ENCODE assay signal across 11 cellular contexts in genomic region chr6:156767603-156768467, GRCh38. TPM values are rescaled to one million over a fixed set of nuclear protein-coding genes. Genes with fewer than 3 reads are reported as not detected.
A peak's percentile ranks its signal among the peaks of the same experiment; 100 is the strongest.
DNase-seq lines count a peak whose midpoint lies in the region; ATAC-seq and TF ChIP-seq lines count a peak whose summit lies in the region.
"Had no signal": no experiment of that assay in that cellular context is flagged by ENCODE, and none has a peak within 500 bp of the region (broad histone marks: within the 10 kb centered on the region; RNA-seq: fewer than 3 reads in every experiment).

No MANE protein-coding gene starts in this region.

- no peaks in the 10 kb centered on the region for H3K27me3 ChIP-seq in DOHH2 (ENCODE audit: control insufficient read depth, low read length)
- H3K27me3 ChIP-seq in SU-DHL-6 (ENCODE audit: low read length), result no peaks in the 10 kb centered on the region
- H3K27me3 ChIP-seq in CD8-positive, alpha-beta memory T cell (ENCODE audit: insufficient read depth, low read length, poor library complexity, severe bottlenecking), result no peaks in the 10 kb centered on the region
- H3K27me3 ChIP-seq: MG63, neutrophil had no signal

- H3K4me3 ChIP-seq in DOHH2 (ENCODE audit: low read length) (peak overlapping the region; percentile 16), SU-DHL-6 (ENCODE audit: insufficient read depth, low read length, poor library complexity, severe bottlenecking) (no peak overlapping the region)
- H3K4me3 ChIP-seq in CD8-positive, alpha-beta memory T cell (ENCODE audit: low read length), result no peak overlapping the region
- H3K4me3 ChIP-seq: MG63 had no signal

- POLR2A ChIA-PET in CD8-positive, alpha-beta memory T cell (lab: Charles Lee), result no interaction called here

- H3K36me3 Mint-ChIP-seq in CD8-positive, alpha-beta memory T cell, result no peaks in the 10 kb centered on the region

- no peaks in the 10 kb centered on the region for H3K4me1 Mint-ChIP-seq in CD8-positive, alpha-beta memory T cell

- no peak overlapping the region for H3K4me3 Mint-ChIP-seq in CD8-positive, alpha-beta memory T cell

- ATAC-seq in GM19328 (IDR thresholded peaks at IDR 0.05; ENCODE audit: unreplicated experiment) (peak; percentile 86), HG03039 (IDR thresholded peaks at IDR 0.05; ENCODE audit: unreplicated experiment) (peak; percentile 81)

- no peaks in the 10 kb centered on the region for H3K9me3 Mint-ChIP-seq in CD8-positive, alpha-beta memory T cell

- H3K9me2 ChIP-seq in DOHH2 (replicated peaks; ENCODE audit: control insufficient read depth, low read length) (no peaks in the 10 kb centered on the region), SU-DHL-6 (replicated peaks; ENCODE audit: insufficient read depth, low read length) (no peaks in the 10 kb centered on the region)

- no peak for DNase-seq in CD8-positive, alpha-beta memory T cell
- no peak for DNase-seq in activated CD4-positive, alpha-beta T cell treated with anti-CD3 and anti-CD28 coated beads, Interleukin-2, amount 50 U/mL, for 4 hours
- DNase-seq in T-helper 1 cell, result no peak
- DNase-seq in NOMO-1 treated with DMSO at 0.1 percent for 48 hours (lab: John Stamatoyannopoulos, UW; ENCODE audit: unreplicated experiment), result no peak
- DNase-seq: MG63 had no signal

- H3K9ac ChIP-seq in SU-DHL-6 (ENCODE audit: low read length), result no peak overlapping the region

- TF ChIP-seq CTCF in DOHH2 (IDR thresholded peaks at IDR 0.05; ENCODE audit: low read depth, low read length, poor library complexity, severe bottlenecking) (no peak), SU-DHL-6 (IDR thresholded peaks at IDR 0.05; ENCODE audit: insufficient read depth, low read length, poor library complexity, severe bottlenecking) (no peak)

- CTCF ChIA-PET in CD8-positive, alpha-beta memory T cell (lab: Charles Lee), result no interaction called here

- no peak overlapping the region for H2AFZ ChIP-seq in SU-DHL-6 (ENCODE audit: low read depth, low read length, severe bottlenecking)

- H4K20me1 ChIP-seq in DOHH2 (ENCODE audit: control insufficient read depth, insufficient read depth, low read depth, low read length), result no peaks in the 10 kb centered on the region
- no peaks in the 10 kb centered on the region for H4K20me1 ChIP-seq in SU-DHL-6 (ENCODE audit: low read depth, low read length)

- peak overlapping the region; percentile 52 for H3K27ac ChIP-seq in DOHH2 (ENCODE audit: low read depth, low read length)
- peak overlapping the region; percentile 69 for H3K27ac ChIP-seq in SU-DHL-6 (ENCODE audit: low read depth, low read length)
- no peak overlapping the region for H3K27ac ChIP-seq in CD8-positive, alpha-beta memory T cell (ENCODE audit: low read depth, low read length)
- H3K27ac ChIP-seq: C4-2B, neutrophil had no signal

- H3K4me2 ChIP-seq in DOHH2 (ENCODE audit: low read length), result peak overlapping the region; percentile 49
- peak overlapping the region; percentile 45 for H3K4me2 ChIP-seq in SU-DHL-6 (ENCODE audit: low read depth, low read length, poor library complexity, severe bottlenecking)

- H3K9me3 ChIP-seq in DOHH2 (ENCODE audit: control insufficient read depth, insufficient read depth, low read length), result no peaks in the 10 kb centered on the region
- H3K9me3 ChIP-seq in SU-DHL-6 (ENCODE audit: insufficient read depth, low read length), result no peaks in the 10 kb centered on the region
- no peaks in the 10 kb centered on the region for H3K9me3 ChIP-seq in CD8-positive, alpha-beta memory T cell (ENCODE audit: low read length)
- H3K9me3 ChIP-seq: MG63, neutrophil had no signal

- H3F3A ChIP-seq in DOHH2 (ENCODE audit: control insufficient read depth, insufficient read depth), result peaks cover 6% of the 10 kb centered on the region
- peaks cover 10% of the 10 kb centered on the region for H3F3A ChIP-seq in SU-DHL-6 (ENCODE audit: insufficient read depth)

- H3K27ac Mint-ChIP-seq in CD8-positive, alpha-beta memory T cell, result no peak overlapping the region

- H3K4me1 ChIP-seq in DOHH2 (ENCODE audit: control insufficient read depth, low read length), result peaks cover 43% of the 10 kb centered on the region
- no peaks in the 10 kb centered on the region for H3K4me1 ChIP-seq in CD8-positive, alpha-beta memory T cell (ENCODE audit: insufficient read depth, low read length)

- peaks cover 0 to 4% of the 10 kb centered on the region in 2 donors for H3K27me3 Mint-ChIP-seq in CD8-positive, alpha-beta memory T cell

- H3K36me3 ChIP-seq in DOHH2 (ENCODE audit: control insufficient read depth, low read length), result no peaks in the 10 kb centered on the region
- no peaks in the 10 kb centered on the region for H3K36me3 ChIP-seq in SU-DHL-6 (ENCODE audit: low read length)
- H3K36me3 ChIP-seq in CD8-positive, alpha-beta memory T cell (ENCODE audit: insufficient read depth, low read length), result no peaks in the 10 kb centered on the region
- H3K36me3 ChIP-seq: MG63, neutrophil had no signal

- H3K79me2 ChIP-seq in DOHH2 (ENCODE audit: control insufficient read depth, low read length), result no peaks in the 10 kb centered on the region
- no peaks in the 10 kb centered on the region for H3K79me2 ChIP-seq in SU-DHL-6 (ENCODE audit: insufficient read depth, low read length)

RNA-seq across cellular contexts. Expression of gene ARID1B, which starts 9.3 kb away (rescaled TPM):
- 10 to 100 TPM; 53.0 to 57.9 TPM for total RNA-seq in CD8-positive, alpha-beta memory T cell
- polyA plus RNA-seq in CD8-positive, alpha-beta memory T cell, result 19.1 TPM
